In genomic region chr1:107545056-107545597, GRCh38 we compare ENCODE assay signal across 19 cellular contexts.
"Had no signal": no experiment of that assay in that cellular context is flagged by ENCODE, and none has a peak within 500 bp of the region (broad histone marks: within the 10 kb centered on the region; RNA-seq: fewer than 3 reads in every experiment).

No MANE protein-coding gene starts in this region.

- ATAC-seq: activated T-cell treated with anti-CD3 and anti-CD28 coated beads, Interleukin-2, amount 50 U/mL, for 4 hours; T-helper 17 cell had no signal

- DNase-seq: activated B cell treated with CpG ODN at 0.5 μM for 24 hours; activated CD4-positive, alpha-beta memory T cell treated with anti-CD3 and anti-CD28 coated beads for 36 hours; activated CD4-positive, alpha-beta T cell treated with anti-CD3 and anti-CD28 coated beads for 1 hour; activated CD4-positive, alpha-beta T cell treated with anti-CD3 and anti-CD28 coated beads, Interleukin-2, amount 10 ng/mL, durations not matched to agents 24 days and 14 days; activated CD8-positive, alpha-beta memory T cell treated with anti-CD3 and anti-CD28 coated beads for 24 hours; activated effector memory CD4-positive, alpha-beta T cell treated with anti-CD3 and anti-CD28 coated beads, Interleukin-2, amount 50 U/mL, for 16 hours; activated naive CD4-positive, alpha-beta T cell treated with Interleukin-2 at 50 U/mL for 16 hours; activated T-cell treated with anti-CD3 and anti-CD28 coated beads, Interleukin-2, amount 50 U/mL, for 4 hours; anterior cingulate cortex; cerebellar nuclear complex; NCI-H1048; NCI-H187 treated with DMSO at 0.1 percent for 48 hours; NCI-H2081 treated with DMSO at 0.1 percent for 48 hours; NCI-H226; NCI-H526; NCI-H774; SIG-M5; T-helper 17 cell; T-helper 9 cell had no signal
